In the genomic region with DNA sequence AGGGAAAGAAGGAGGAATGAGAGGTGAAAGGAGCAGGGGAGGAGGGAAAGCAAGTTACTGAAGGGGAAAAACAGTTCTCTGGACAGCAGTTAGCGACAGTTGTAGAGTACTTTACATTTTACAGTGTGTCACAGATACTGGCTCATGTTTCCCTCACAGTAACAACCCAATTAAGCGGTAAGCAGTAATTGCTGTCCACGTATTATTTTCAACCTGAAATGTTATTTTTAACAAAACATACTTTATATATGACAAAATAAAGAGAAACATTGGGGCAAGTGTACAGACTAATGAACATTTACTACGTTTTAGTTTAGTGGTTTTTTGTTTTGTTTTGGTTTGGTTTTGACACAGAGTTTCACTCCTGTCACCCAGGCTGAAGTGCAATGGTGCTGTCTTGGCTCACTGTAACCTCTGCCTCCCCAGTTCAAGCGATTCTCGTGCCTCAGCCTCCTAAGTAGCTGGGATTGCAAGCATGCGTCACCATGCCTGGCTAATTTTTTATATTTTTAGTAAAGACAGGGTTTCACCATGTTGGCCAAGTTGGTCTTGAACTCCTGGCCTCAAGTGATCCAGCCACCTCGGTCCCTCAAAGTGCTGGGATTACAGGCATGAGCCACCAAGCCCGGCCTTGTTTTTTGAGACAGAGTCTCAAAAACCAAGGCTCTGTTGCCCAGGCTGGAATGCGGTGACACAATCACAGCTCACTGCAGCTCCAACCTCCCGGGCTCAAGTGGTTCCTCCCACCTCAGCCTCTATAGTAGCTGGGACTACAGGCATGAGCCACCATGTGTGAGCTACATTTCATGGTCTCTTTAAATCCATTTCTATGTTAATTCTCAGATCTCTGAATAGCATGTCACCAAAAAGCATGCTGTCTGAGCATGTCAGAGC, we compare ENCODE assay signal across 8 cellular contexts. TPM values are rescaled to one million over a fixed set of nuclear protein-coding genes. Genes with fewer than 3 reads are reported as not detected.
DNase-seq lines count a peak whose midpoint lies in the region; ATAC-seq, FAIRE-seq and TF ChIP-seq lines count a peak whose summit lies in the region.

No MANE protein-coding gene starts in this region.

- 48 to 49% methylated on average over 11 of the region's 11 CpGs for WGBS in tibial nerve, 2 donors

- peaks cover 0 to 12% of the 10 kb centered on the region in 2 donors for H3K27me3 ChIP-seq in tibial nerve

- no peak overlapping the region for H3K27ac ChIP-seq in tibial nerve

- TF ChIP-seq CTCF in foreskin fibroblast (IDR thresholded peaks at IDR 0.05; ENCODE audit: low read depth, low read length) (no peak), tibial nerve (IDR thresholded peaks at IDR 0.05) (no peak)

- peak; percentile 65 for ATAC-seq in HG02610 (IDR thresholded peaks at IDR 0.05; ENCODE audit: unreplicated experiment)

- TF ChIP-seq EP300 in tibial nerve (IDR thresholded peaks at IDR 0.05): no peak

- peak; percentile 23 for FAIRE-seq in GM12891 (lab: Jason Lieb, UNC)

- no peaks in the 10 kb centered on the region for H3K36me3 ChIP-seq in tibial nerve

- H3K4me3 ChIP-seq in foreskin fibroblast (ENCODE audit: low read depth in 1 of 2, low read length in 2 of 2): peak overlapping the region; percentile 20 to 41
- no peak overlapping the region for H3K4me3 ChIP-seq in tibial nerve

- peaks cover 0 to 6% (median 0%) of the 10 kb centered on the region in 4 donors for H3K4me1 ChIP-seq in tibial nerve

- no peaks in the 10 kb centered on the region for H3K9me3 ChIP-seq in tibial nerve

- no peak for DNase-seq in GM12891 (ENCODE audit: insufficient read length, low spot score)
- peak; percentile 38 for DNase-seq in RPMI8226
- peak; percentile 73 to 82 for DNase-seq in foreskin fibroblast
- DNase-seq in tibial nerve (ENCODE audit: low spot score in 2 of 2): no peak
- DNase-seq in T1000 (lab: John Stamatoyannopoulos, UW): no peak
- DNase-seq in SIG-M5 (lab: John Stamatoyannopoulos, UW): no peak
- no peak for DNase-seq in NCI-H146 (lab: John Stamatoyannopoulos, UW)

- TF ChIP-seq POLR2A in GM12891 (IDR thresholded peaks at IDR 0.05; ENCODE audit: low read depth, low read length) (no peak), tibial nerve (IDR thresholded peaks at IDR 0.05) (no peak)

TF ChIP-seq in GM12891, 5 proteins besides CTCF, POLR2A, EP300 and RAD21:
- no peak for TF ChIP-seq POLR2AphosphoS5 (IDR thresholded peaks at IDR 0.05; ENCODE audit: low read depth, low read length)
- no peak for TF ChIP-seq SPI1 (IDR thresholded peaks at IDR 0.05; ENCODE audit: low read depth, low read length)
- TF ChIP-seq POU2F2 (IDR thresholded peaks at IDR 0.05; ENCODE audit: low read depth, low read length): 0 out of 2 replicates have a peak, but pooled peaks have one; percentile 7
- no peak for TF ChIP-seq PAX5 (IDR thresholded peaks at IDR 0.05; ENCODE audit: insufficient read depth, low read length, severe bottlenecking)
TF ChIP-seq in GM12891: peak in this region for 1.

RNA-seq across cellular contexts. Expression of a gene that starts 22.6 kb away (rescaled TPM):
- 22.4 TPM for polyA plus RNA-seq in GM12891 (2012; ENCODE audit: low read depth, missing spikeins)
- total RNA-seq in tibial nerve: 10 to 100 TPM in 3 of 4 donors, 1 to 10 TPM in 1; 8.4 to 14.0 (median 12.1) TPM

RNA-seq across cellular contexts. Expression of a gene that starts 40.6 kb away (rescaled TPM):
- polyA plus RNA-seq in GM12891 (2012; ENCODE audit: low read depth, missing spikeins): 21.7 TPM
- 10 to 100 TPM in 3 of 4 donors, 1 to 10 TPM in 1; 6.7 to 20.7 (median 14.5) TPM for total RNA-seq in tibial nerve

RNA-seq across cellular contexts. Expression of a gene that starts 59.7 kb away (rescaled TPM):
- 12.5 TPM for polyA plus RNA-seq in GM12891 (2012; ENCODE audit: low read depth, missing spikeins)
- total RNA-seq in tibial nerve: 10 to 100 TPM; 12.3 to 29.3 (median 16.6) TPM

Comparison
In these comparisons a context has a peak if more than half of its experiments do, and no peak if none do; other contexts are left out.
1. DNase-seq: peak in RPMI8226 (single experiment) and foreskin fibroblast (2 of 2); none in GM12891 (single experiment), tibial nerve (0 of 2), T1000 (single experiment), SIG-M5 (single experiment) and NCI-H146 (single experiment).
2. H3K4me3 ChIP-seq: peak in foreskin fibroblast (2 of 2); none in tibial nerve (0 of 4).